In the genomic region with DNA sequence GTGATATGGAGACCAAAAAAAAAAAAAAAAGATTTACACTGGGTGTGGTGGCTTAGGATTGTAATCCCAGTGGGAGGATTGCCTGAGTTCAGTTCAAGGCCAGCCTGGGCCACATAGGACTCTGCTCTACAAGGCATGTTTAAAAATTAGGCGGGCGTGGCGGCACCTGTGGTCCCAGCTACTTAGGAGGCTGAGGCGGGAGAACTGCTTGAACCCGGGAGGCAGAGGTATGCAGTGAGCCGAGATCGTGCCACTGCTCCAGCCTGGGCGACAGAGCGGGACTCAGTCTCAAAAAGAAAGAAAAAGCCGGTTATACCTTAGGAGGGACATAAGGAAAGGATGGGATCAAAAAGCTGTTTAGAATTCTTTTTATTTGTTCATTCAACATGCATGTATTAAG, we compare ENCODE assay signal across 8 cellular contexts. TPM values are rescaled to one million over a fixed set of nuclear protein-coding genes. Genes with fewer than 3 reads are reported as not detected.
DNase-seq lines count a peak whose midpoint lies in the region; ATAC-seq and TF ChIP-seq lines count a peak whose summit lies in the region.

No MANE protein-coding gene starts in this region.

- no peak for ATAC-seq in central memory CD8-positive, alpha-beta T cell (replicated peaks; ENCODE audit: extremely low read depth, poor library complexity, severe bottlenecking)
- no peak for ATAC-seq in HG03135 (IDR thresholded peaks at IDR 0.05; ENCODE audit: unreplicated experiment)

- no peak overlapping the region for H2BK20ac ChIP-seq in H9 (ENCODE audit: low read depth, low read length, poor library complexity, severe bottlenecking)

- TF ChIP-seq CTCF in A673 (conservative IDR thresholded peaks at IDR 0.05; ENCODE audit: low read depth, low read length) = no peak
- TF ChIP-seq CTCF in H9 (conservative IDR thresholded peaks at IDR 0.05) = no peak

- H3K79me2 ChIP-seq in H9 (ENCODE audit: insufficient read depth, low read length) = no peaks in the 10 kb centered on the region

- peaks cover 2 to 4% of the 10 kb centered on the region in 2 experiments; a peak in 2 of 5 replicates for H3K9me3 Mint-ChIP-seq in H9
- no peaks in the 10 kb centered on the region for H3K9me3 Mint-ChIP-seq in central memory CD8-positive, alpha-beta T cell

- H3K56ac ChIP-seq in H9 (ENCODE audit: insufficient read length, low read depth, low read length) = no peak overlapping the region

- H3K9ac ChIP-seq in H9 (ENCODE audit: extremely low read depth, insufficient read length, low read length) = no peak overlapping the region

- peaks cover 35% of the 10 kb centered on the region for H3K27me3 Mint-ChIP-seq in H9 (ENCODE audit: low read depth)
- H3K27me3 Mint-ChIP-seq in central memory CD8-positive, alpha-beta T cell = no peaks in the 10 kb centered on the region

- no peak overlapping the region for H2BK12ac ChIP-seq in H9 (ENCODE audit: insufficient read length, low read depth, low read length)

- POLR2A ChIA-PET in A673 (lab: Charles Lee; ENCODE audit: low non-redundant PET) = no interaction called here

- WGBS in H9 (ENCODE audit: extremely low coverage, insufficient read length, low lambda C conversion rate) = no CpG with 5 or more reads among the region's 10 CpGs

- no peak overlapping the region for H2AFZ ChIP-seq in H9 (ENCODE audit: low read length)

- no TSS peak for BruUV-seq in A673 (replicated peaks; lab: Mats Ljungman, UMichigan)

- peak overlapping the region; percentile 54 for H3K4me2 ChIP-seq in H9 (ENCODE audit: insufficient read depth, insufficient read length, low read length)

- H4K20me1 ChIP-seq in H9 (ENCODE audit: control insufficient read depth, insufficient read depth, insufficient read length) = no peaks in the 10 kb centered on the region

- no peak overlapping the region for H2BK120ac ChIP-seq in H9 (ENCODE audit: low read depth, low read length, poor library complexity, severe bottlenecking)

- H3K4me1 Mint-ChIP-seq in H9 = 0 out of 4 replicates have a peak, but pooled peaks cover 0 to 2% of the 10 kb centered on the region in 2 experiments
- H3K4me1 Mint-ChIP-seq in central memory CD8-positive, alpha-beta T cell = peaks cover 9% of the 10 kb centered on the region

- H3K27ac ChIP-seq in A673 (ENCODE audit: low read depth, low read length, poor library complexity, severe bottlenecking) = peak overlapping the region; percentile 67
- H3K27ac ChIP-seq in H9 (ENCODE audit: insufficient read length, low read depth, low read length) = no peak overlapping the region
- H3K27ac ChIP-seq in muscle layer of duodenum (ENCODE audit: low read length) = no peak overlapping the region

- H3K9me3 ChIP-seq in A673 (ENCODE audit: low read depth, low read length, poor library complexity, severe bottlenecking) = no peaks in the 10 kb centered on the region
- no peaks in the 10 kb centered on the region for H3K9me3 ChIP-seq in H9 (ENCODE audit: control insufficient read depth, low read depth, low read length)
- H3K9me3 ChIP-seq in muscle layer of duodenum (ENCODE audit: control insufficient read depth in 1 of 2, low read length in 2 of 2) = no peaks in the 10 kb centered on the region

- H3K4me3 Mint-ChIP-seq in H9 = peak overlapping the region; percentile 56 to 71
- peak overlapping the region; percentile 77 for H3K4me3 Mint-ChIP-seq in central memory CD8-positive, alpha-beta T cell

- no peaks in the 10 kb centered on the region for H3K36me3 ChIP-seq in A673 (ENCODE audit: insufficient read depth, low read length, poor library complexity, severe bottlenecking)
- H3K36me3 ChIP-seq in muscle layer of duodenum (ENCODE audit: control insufficient read depth in 1 of 2, insufficient read depth in 2 of 2, low read length in 2 of 2) = peaks cover 0 to 3% of the 10 kb centered on the region in 2 donors

- H3K4me1 ChIP-seq in A673 (ENCODE audit: insufficient read depth, low read length, poor library complexity, severe bottlenecking) (peaks cover 8% of the 10 kb centered on the region), H9 (ENCODE audit: insufficient read depth, low read length) (no peaks in the 10 kb centered on the region; the same call in 1 of the 2 replicates), muscle layer of duodenum (ENCODE audit: control insufficient read depth in 1 of 2, insufficient read depth in 2 of 2, low read length in 2 of 2) (peaks cover 0 to 8% of the 10 kb centered on the region in 2 donors)

- H4K5ac ChIP-seq in H9 (ENCODE audit: insufficient read length, low read depth, low read length) = no peak overlapping the region

- H3K18ac ChIP-seq in H9 (ENCODE audit: insufficient read length, low read depth, low read length) = no peak overlapping the region

- H2AK5ac ChIP-seq in H9 (ENCODE audit: insufficient read length, low read length) = no peak overlapping the region

- H4K91ac ChIP-seq in H9 (ENCODE audit: insufficient read length, low read depth, low read length) = no peak overlapping the region

- no peaks in the 10 kb centered on the region for H3K79me1 ChIP-seq in H9 (ENCODE audit: insufficient read depth, low read depth, low read length, poor library complexity, severe bottlenecking)

- CTCF ChIA-PET in A673 (lab: Charles Lee) = interaction anchor here (0.7 kb wide), 1 partner anchor 252 kb away, joined by 3 read pairs; no protein-coding TSS in a partner anchor

- DNase-seq in A673 (ENCODE audit: low spot score) = no peak
- DNase-seq in H9 = peak; percentile 28
- no peak for DNase-seq in central memory CD8-positive, alpha-beta T cell (ENCODE audit: low spot score in 2 of 2)
- DNase-seq in stimulated activated CD4-positive, alpha-beta T cell treated with anti-CD3 and anti-CD28 coated beads, Interleukin-2, amount 100 ng/mL, for 24 hours = no peak
- DNase-seq in G401 (ENCODE audit: low spot score) = no peak
- DNase-seq in Kasumi-1 (lab: John Stamatoyannopoulos, UW) = no peak

- no peak overlapping the region for H4K8ac ChIP-seq in H9 (replicated peaks; ENCODE audit: insufficient read length, low read depth, low read length)

- in situ Hi-C loops in G401 (cut with HindIII; ENCODE audit: low sequenced_read_pairs) = no loop called here

- H3K14ac ChIP-seq in H9 (ENCODE audit: insufficient read depth, low read length) = no peak overlapping the region

- intact Hi-C loops in A673 (cut with micrococcal nuclease; ENCODE audit: unreplicated experiment) = no loop called here

- H2BK15ac ChIP-seq in H9 (ENCODE audit: low read depth, low read length) = no peak overlapping the region

- H3K27me3 ChIP-seq in A673 (replicated peaks; ENCODE audit: insufficient read depth, low read depth, low read length, poor library complexity) = no peaks in the 10 kb centered on the region
- peaks cover 3% of the 10 kb centered on the region; the same call in 1 of the 2 replicates for H3K27me3 ChIP-seq in H9 (ENCODE audit: insufficient read depth, low read length)
- no peaks in the 10 kb centered on the region for H3K27me3 ChIP-seq in muscle layer of duodenum (ENCODE audit: low read depth, low read length)

- H3K4ac ChIP-seq in H9 (ENCODE audit: low read depth, low read length) = no peak overlapping the region

- peaks cover 8% of the 10 kb centered on the region for H3K23me2 ChIP-seq in H9 (ENCODE audit: insufficient read length, low read depth, low read length, poor library complexity, severe bottlenecking)

- H3K27ac Mint-ChIP-seq in H9 = no peak overlapping the region
- H3K27ac Mint-ChIP-seq in central memory CD8-positive, alpha-beta T cell (ENCODE audit: low read depth) = peak overlapping the region; percentile 74

- H3K4me3 ChIP-seq in A673 (ENCODE audit: low read depth, low read length, poor library complexity, severe bottlenecking) = peak overlapping the region; percentile 53
- peak overlapping the region; percentile 46 to 68 for H3K4me3 ChIP-seq in muscle layer of duodenum (ENCODE audit: low read depth in 1 of 2, low read length in 2 of 2)

- no peak overlapping the region for H3K23ac ChIP-seq in H9 (ENCODE audit: insufficient read length, low read depth, low read length)

- H3K36me3 Mint-ChIP-seq in H9 (ENCODE audit: insufficient read depth in 1 of 3, low read depth in 3 of 3) = peaks cover 3 to 14% (median 5%) of the 10 kb centered on the region in 3 experiments; a peak in 6 of 7 replicates
- H3K36me3 Mint-ChIP-seq in central memory CD8-positive, alpha-beta T cell (ENCODE audit: insufficient read depth) = peaks cover 9% of the 10 kb centered on the region

- no peak overlapping the region for H2BK5ac ChIP-seq in H9 (ENCODE audit: insufficient read length, low read length)

- no peak overlapping the region for H3T11ph ChIP-seq in H9 (ENCODE audit: low read length)

RNA-seq across cellular contexts. Expression of gene SPDYA, which starts 0.7 kb away (rescaled TPM):
- total RNA-seq in A673 (2021) = 1.0 and 1.2 TPM in 2 replicates
- total RNA-seq in H9 (2021) = 0.52 and 1.1 TPM in 2 replicates
- 0.17 and 1.7 TPM in 2 replicates for total RNA-seq in G401 (2014; rRNA removed; shearing (Covaris generic))

RNA-seq across cellular contexts. Expression of gene PPP1CB, which starts 58.3 kb away (rescaled TPM):
- total RNA-seq in A673 (2021) = 167 and 181 TPM in 2 replicates
- total RNA-seq in H9 (2021) = 183 and 184 TPM in 2 replicates
- total RNA-seq in G401 (2014; rRNA removed; shearing (Covaris generic)) = 103 and 141 TPM in 2 replicates
